In genomic region chr7:6012355-6013104, GRCh38 we compare ENCODE assay signal across 10 cellular contexts. TPM values are rescaled to one million over a fixed set of nuclear protein-coding genes. Genes with fewer than 3 reads are reported as not detected.
DNase-seq lines count a peak whose midpoint lies in the region; ATAC-seq and TF ChIP-seq lines count a peak whose summit lies in the region.
"Had no signal": no experiment of that assay in that cellular context is flagged by ENCODE, and none has a peak within 500 bp of the region (broad histone marks: within the 10 kb centered on the region; RNA-seq: fewer than 3 reads in every experiment).

No MANE protein-coding gene starts in this region.

- H3K4me1 Mint-ChIP-seq in GM23338 = peaks cover 18% of the 10 kb centered on the region
- peaks cover 39% of the 10 kb centered on the region for H3K4me1 Mint-ChIP-seq in activated naive CD8-positive, alpha-beta T cell treated with anti-CD3 and anti-CD28 coated beads, Interleukin-2, amount 50 U/mL, for 24 hours
- H3K4me1 Mint-ChIP-seq in naive thymus-derived CD4-positive, alpha-beta T cell = peaks cover 7 to 41% (median 34%) of the 10 kb centered on the region in 7 donors

- ATAC-seq in GM23338 = no peak
- no peak for ATAC-seq in activated naive CD8-positive, alpha-beta T cell treated with anti-CD3 and anti-CD28 coated beads, Interleukin-2, amount 50 U/mL, for 24 hours
- no peak for ATAC-seq in naive thymus-derived CD4-positive, alpha-beta T cell
- no peak for ATAC-seq in GM19023 (IDR thresholded peaks at IDR 0.05; ENCODE audit: unreplicated experiment)

- DNase-seq in GM23338 (ENCODE audit: low spot score) (no peak), activated gamma-delta T cell (lab: John Stamatoyannopoulos, UW) (no peak), NCI-H2081 treated with DMSO at 0.1 percent for 48 hours (lab: John Stamatoyannopoulos, UW) (no peak)
- DNase-seq in activated naive CD8-positive, alpha-beta T cell treated with anti-CD3 and anti-CD28 coated beads, Interleukin-2, amount 50 U/mL, for 24 hours = no peak
- no peak for DNase-seq in naive thymus-derived CD4-positive, alpha-beta T cell
- DNase-seq: DND-41 had no signal

- intact Hi-C loops in naive thymus-derived CD4-positive, alpha-beta T cell (cut with micrococcal nuclease) = no loop called here

- peaks cover 70% of the 10 kb centered on the region for H3K36me3 Mint-ChIP-seq in GM23338 (ENCODE audit: low read depth)
- H3K36me3 Mint-ChIP-seq in activated naive CD8-positive, alpha-beta T cell treated with anti-CD3 and anti-CD28 coated beads, Interleukin-2, amount 50 U/mL, for 24 hours (ENCODE audit: low read depth) = peaks cover 51% of the 10 kb centered on the region
- peaks cover 0 to 8% (median 4%) of the 10 kb centered on the region in 5 donors for H3K36me3 Mint-ChIP-seq in naive thymus-derived CD4-positive, alpha-beta T cell

- peaks cover 35% of the 10 kb centered on the region for H4K20me1 ChIP-seq in GM23338 (replicated peaks; ENCODE audit: insufficient read depth)

- peaks cover 72% of the 10 kb centered on the region for H3K79me2 ChIP-seq in GM23338 (replicated peaks; ENCODE audit: insufficient read depth)

- H3K4me2 ChIP-seq in GM23338 = no peak overlapping the region
- H3K4me2 ChIP-seq: KMS-11 had no signal

- peaks cover 11% of the 10 kb centered on the region; the same call in 1 of the 2 replicates for H3K4me1 ChIP-seq in GM23338 (ENCODE audit: insufficient read depth)
- H3K4me1 ChIP-seq in naive thymus-derived CD4-positive, alpha-beta T cell (ENCODE audit: control insufficient read depth in 2 of 2, insufficient read depth in 2 of 2, low read length in 2 of 2) = peaks cover 0 to 5% of the 10 kb centered on the region in 2 donors

- POLR2A ChIA-PET in naive thymus-derived CD4-positive, alpha-beta T cell (lab: Charles Lee) = interaction anchor here (0.7 kb wide), 1 partner anchor 11 kb away, joined by 3 read pairs; no protein-coding TSS in a partner anchor

- no peaks in the 10 kb centered on the region for H3K9me2 ChIP-seq in GM23338 (ENCODE audit: insufficient read depth)

- no peaks in the 10 kb centered on the region for H3K27me3 ChIP-seq in GM23338 (ENCODE audit: insufficient read depth)
- no peaks in the 10 kb centered on the region for H3K27me3 ChIP-seq in naive thymus-derived CD4-positive, alpha-beta T cell (ENCODE audit: control insufficient read depth in 2 of 2, insufficient read depth in 2 of 2, low read length in 2 of 2)

- no peak overlapping the region for H2AFZ ChIP-seq in GM23338

- no peak overlapping the region for H3K27ac ChIP-seq in GM23338 (ENCODE audit: low read depth)
- no peak overlapping the region for H3K27ac ChIP-seq in naive thymus-derived CD4-positive, alpha-beta T cell (ENCODE audit: low read depth, low read length)
- H3K27ac ChIP-seq: KMS-11, prostate gland had no signal

- H3K9me3 ChIP-seq in naive thymus-derived CD4-positive, alpha-beta T cell (ENCODE audit: control insufficient read depth in 2 of 3, low read length in 3 of 3) = no peaks in the 10 kb centered on the region
- H3K9me3 ChIP-seq: prostate gland had no signal

- H3K4me3 Mint-ChIP-seq in GM23338 = no peak overlapping the region; the same call in 2 of the 3 replicates
- H3K4me3 Mint-ChIP-seq in activated naive CD8-positive, alpha-beta T cell treated with anti-CD3 and anti-CD28 coated beads, Interleukin-2, amount 50 U/mL, for 24 hours = no peak overlapping the region
- H3K4me3 Mint-ChIP-seq in naive thymus-derived CD4-positive, alpha-beta T cell = no peak overlapping the region

- H3K9me3 Mint-ChIP-seq in GM23338 = no peaks in the 10 kb centered on the region; the same call in 2 of the 3 replicates
- no peaks in the 10 kb centered on the region for H3K9me3 Mint-ChIP-seq in activated naive CD8-positive, alpha-beta T cell treated with anti-CD3 and anti-CD28 coated beads, Interleukin-2, amount 50 U/mL, for 24 hours
- no peaks in the 10 kb centered on the region for H3K9me3 Mint-ChIP-seq in naive thymus-derived CD4-positive, alpha-beta T cell

- peaks cover 5% of the 10 kb centered on the region for H3K27me3 Mint-ChIP-seq in GM23338 (ENCODE audit: insufficient read depth, low read depth, poor library complexity)
- H3K27me3 Mint-ChIP-seq in activated naive CD8-positive, alpha-beta T cell treated with anti-CD3 and anti-CD28 coated beads, Interleukin-2, amount 50 U/mL, for 24 hours = no peaks in the 10 kb centered on the region
- H3K27me3 Mint-ChIP-seq in naive thymus-derived CD4-positive, alpha-beta T cell = no peaks in the 10 kb centered on the region

- no peak overlapping the region for H3K4me3 ChIP-seq in GM23338
- H3K4me3 ChIP-seq in naive thymus-derived CD4-positive, alpha-beta T cell (ENCODE audit: low read length) = no peak overlapping the region
- H3K4me3 ChIP-seq: prostate gland had no signal

- peaks cover 25% of the 10 kb centered on the region for H3K36me3 ChIP-seq in GM23338 (ENCODE audit: insufficient read depth)
- H3K36me3 ChIP-seq in naive thymus-derived CD4-positive, alpha-beta T cell (ENCODE audit: control insufficient read depth in 2 of 3, insufficient read depth in 3 of 3, low read length in 3 of 3) = peaks cover 0 to 28% (median 21%) of the 10 kb centered on the region in 3 experiments
- H3K36me3 ChIP-seq: prostate gland had no signal

- H3F3A ChIP-seq in GM23338 (replicated peaks; ENCODE audit: low read depth) = no peaks in the 10 kb centered on the region

- CTCF ChIA-PET in naive thymus-derived CD4-positive, alpha-beta T cell (lab: Charles Lee) = no interaction called here

- no peak for TF ChIP-seq CTCF in GM23338 (conservative IDR thresholded peaks at IDR 0.05; ENCODE audit: low read depth in 2 of 2)

- H3K27ac Mint-ChIP-seq in GM23338 = peak overlapping the region; percentile 34; the same call in 1 of the 2 replicates
- H3K27ac Mint-ChIP-seq in activated naive CD8-positive, alpha-beta T cell treated with anti-CD3 and anti-CD28 coated beads, Interleukin-2, amount 50 U/mL, for 24 hours = peak overlapping the region; percentile 43
- peak overlapping the region in 5 of 9 donors; percentile 24 to 80 (median 56) for H3K27ac Mint-ChIP-seq in naive thymus-derived CD4-positive, alpha-beta T cell

TF ChIP-seq in GM23338, 12 proteins besides CTCF, POLR2A, EP300 and RAD21 (continues in another document):
- TF ChIP-seq CREB1 (CRISPR knock-in tag; IDR thresholded peaks at IDR 0.05; ENCODE audit: low read depth) (no peak), JUNB (IDR thresholded peaks at IDR 0.05; ENCODE audit: unreplicated experiment) (no peak), ETS1 (IDR thresholded peaks at IDR 0.05) (no peak), EZH2phosphoT487 (IDR thresholded peaks at IDR 0.05; ENCODE audit: unreplicated experiment) (no peak), EZH2 (IDR thresholded peaks at IDR 0.05; ENCODE audit: low read depth, unreplicated experiment) (no peak), ZNF331 (CRISPR knock-in tag; IDR thresholded peaks at IDR 0.05; ENCODE audit: low read depth) (no peak)

RNA-seq across cellular contexts. Expression of gene AIMP2, which starts 3.5 kb away (rescaled TPM):
- total RNA-seq in GM23338 (2014; rRNA removed; shearing (Covaris generic)) = 88.3 and 113 TPM in 2 replicates
- 69.7 and 86.6 TPM in 2 replicates for polyA plus RNA-seq in GM23338 (2016; fragmentation: Nextera tagmentation; extraction: Ambion mirVana)
- total RNA-seq in naive thymus-derived CD4-positive, alpha-beta T cell = 10 to 100 TPM in 3 of 5 experiments, 1 to 10 TPM in 2; 5.0 to 37.9 (median 11.8) TPM
- polyA plus RNA-seq in naive thymus-derived CD4-positive, alpha-beta T cell = 10 to 100 TPM; 17.8 to 25.9 TPM

RNA-seq across cellular contexts. Expression of gene PMS2, which starts 3.7 kb away (rescaled TPM):
- 13.9 and 15.6 TPM in 2 replicates for total RNA-seq in GM23338 (2014; rRNA removed; shearing (Covaris generic))
- polyA plus RNA-seq in GM23338 (2016; fragmentation: Nextera tagmentation; extraction: Ambion mirVana) = 4.3 and 5.2 TPM in 2 replicates
- 10 to 100 TPM; 12.5 to 26.3 (median 23.5) TPM for total RNA-seq in naive thymus-derived CD4-positive, alpha-beta T cell
- 10 to 100 TPM in 1 of 2 donors, 1 to 10 TPM in 1; 8.4 to 18.6 TPM for polyA plus RNA-seq in naive thymus-derived CD4-positive, alpha-beta T cell

RNA-seq across cellular contexts. Expression of gene ANKRD61, which starts 18.6 kb away (rescaled TPM):
- 0.42 and 0.70 TPM in 2 replicates for total RNA-seq in GM23338 (2014; rRNA removed; shearing (Covaris generic))
- 0.63 and 1.2 TPM in 2 replicates for polyA plus RNA-seq in GM23338 (2016; fragmentation: Nextera tagmentation; extraction: Ambion mirVana)
- total RNA-seq in naive thymus-derived CD4-positive, alpha-beta T cell = not detected
- polyA plus RNA-seq in naive thymus-derived CD4-positive, alpha-beta T cell = under 1 TPM; 0.29 to 0.50 TPM
- total RNA-seq: cardiac septum had no signal

RNA-seq across cellular contexts. Expression of gene RSPH10B, which starts 42.0 kb away (rescaled TPM):
- 0.23 and 5.9 TPM in 2 replicates for total RNA-seq in GM23338 (2014; rRNA removed; shearing (Covaris generic))
- 0.99 TPM in 1 of 2 replicates, not detected in the other for polyA plus RNA-seq in GM23338 (2016; fragmentation: Nextera tagmentation; extraction: Ambion mirVana)
- under 1 TPM in 1 of 5 experiments, not detected in 4; 0.41 TPM for total RNA-seq in naive thymus-derived CD4-positive, alpha-beta T cell
- not detected for polyA plus RNA-seq in naive thymus-derived CD4-positive, alpha-beta T cell
- total RNA-seq: cardiac septum had no signal

RNA-seq across cellular contexts. Expression of gene EIF2AK1, which starts 46.4 kb away (rescaled TPM):
- 312 and 375 TPM in 2 replicates for total RNA-seq in GM23338 (2014; rRNA removed; shearing (Covaris generic))
- polyA plus RNA-seq in GM23338 (2016; fragmentation: Nextera tagmentation; extraction: Ambion mirVana) = 81.1 and 99.5 TPM in 2 replicates
- 100 to 1,000 TPM in 1 of 5 experiments, 10 to 100 TPM in 4; 58.6 to 111 (median 66.8) TPM for total RNA-seq in naive thymus-derived CD4-positive, alpha-beta T cell
- 10 to 100 TPM; 72.4 to 79.4 TPM for polyA plus RNA-seq in naive thymus-derived CD4-positive, alpha-beta T cell
